ENCODE assay signal across 1 cellular context in the genomic region with DNA sequence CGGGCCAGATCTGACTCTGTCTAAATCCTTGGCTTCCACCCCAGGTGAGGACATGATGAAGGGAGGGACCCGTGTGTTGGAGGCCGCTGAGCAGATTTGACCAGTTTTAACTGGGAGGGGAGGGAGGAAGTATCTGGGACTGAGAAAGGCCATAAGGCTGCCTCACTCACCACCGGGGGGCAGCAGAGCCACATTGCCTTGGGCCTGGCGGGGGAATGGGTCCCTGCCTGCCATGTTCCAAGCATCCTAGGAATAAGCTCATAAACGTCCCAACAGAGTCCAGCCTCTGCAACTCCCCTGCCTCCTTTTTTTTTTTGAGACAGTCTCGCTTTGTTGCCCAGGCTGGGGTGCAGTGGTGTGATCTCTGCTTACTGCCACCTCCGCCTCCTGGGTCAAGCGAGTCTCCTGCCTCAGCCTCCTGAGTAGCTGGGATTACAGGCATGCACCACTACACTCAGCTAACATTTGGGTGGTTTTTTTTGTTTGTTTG.
TF ChIP-seq lines count a peak whose summit lies in the region.

No MANE protein-coding gene starts in this region.

TF ChIP-seq in HepG2, 621 proteins besides CTCF, POLR2A, EP300 and RAD21 (continued from another document and continues in another):
- TF ChIP-seq ZNF331 (CRISPR knock-in tag; IDR thresholded peaks at IDR 0.05) (no peak), THYN1 (CRISPR knock-in tag; IDR thresholded peaks at IDR 0.05; ENCODE audit: borderline replicate concordance, low read depth) (no peak), ZNF274 (CRISPR knock-in tag; IDR thresholded peaks at IDR 0.05) (0 out of 2 replicates have a peak, but pooled peaks have one; percentile 20), ZNF672 (CRISPR knock-in tag; IDR thresholded peaks at IDR 0.05) (no peak), CC2D1A (CRISPR knock-in tag; IDR thresholded peaks at IDR 0.05) (no peak), ZNF780A (CRISPR knock-in tag; IDR thresholded peaks at IDR 0.05) (no peak), ETV5 (CRISPR knock-in tag; IDR thresholded peaks at IDR 0.05; ENCODE audit: borderline replicate concordance) (peak; percentile 42; the same call in 1 of the 2 replicates), RXRB (CRISPR knock-in tag; IDR thresholded peaks at IDR 0.05; ENCODE audit: borderline replicate concordance) (no peak), KDM2A (CRISPR knock-in tag; IDR thresholded peaks at IDR 0.05; ENCODE audit: borderline replicate concordance, low read depth) (peak; percentile 66; the same call in 1 of the 2 replicates), ELF1 (CRISPR knock-in tag; IDR thresholded peaks at IDR 0.05) (peak; percentile 36; the same call in 1 of the 2 replicates), ZNF44 (CRISPR knock-in tag; IDR thresholded peaks at IDR 0.05) (no peak), STAG1 (CRISPR knock-in tag; IDR thresholded peaks at IDR 0.05) (peak; percentile 94), ZNF451 (CRISPR knock-in tag; IDR thresholded peaks at IDR 0.05) (no peak), JARID2 (CRISPR knock-in tag; IDR thresholded peaks at IDR 0.05; ENCODE audit: insufficient replicate concordance) (no peak), ZNF788 (CRISPR knock-in tag; IDR thresholded peaks at IDR 0.05; ENCODE audit: borderline replicate concordance) (0 out of 2 replicates have a peak, but pooled peaks have one; percentile 16), TP53 (CRISPR knock-in tag; conservative IDR thresholded peaks at IDR 0.05) (no peak), REXO4 (CRISPR knock-in tag; IDR thresholded peaks at IDR 0.05; ENCODE audit: borderline replicate concordance) (no peak), SP5 (CRISPR knock-in tag; IDR thresholded peaks at IDR 0.05; ENCODE audit: borderline replicate concordance, low read depth) (0 out of 2 replicates have a peak, but pooled peaks have one; percentile 23), KLF12 (CRISPR knock-in tag; IDR thresholded peaks at IDR 0.05; ENCODE audit: borderline replicate concordance) (no peak), MTF2 (CRISPR knock-in tag; IDR thresholded peaks at IDR 0.05; ENCODE audit: borderline replicate concordance) (no peak)
- TF ChIP-seq, protein P1, sequence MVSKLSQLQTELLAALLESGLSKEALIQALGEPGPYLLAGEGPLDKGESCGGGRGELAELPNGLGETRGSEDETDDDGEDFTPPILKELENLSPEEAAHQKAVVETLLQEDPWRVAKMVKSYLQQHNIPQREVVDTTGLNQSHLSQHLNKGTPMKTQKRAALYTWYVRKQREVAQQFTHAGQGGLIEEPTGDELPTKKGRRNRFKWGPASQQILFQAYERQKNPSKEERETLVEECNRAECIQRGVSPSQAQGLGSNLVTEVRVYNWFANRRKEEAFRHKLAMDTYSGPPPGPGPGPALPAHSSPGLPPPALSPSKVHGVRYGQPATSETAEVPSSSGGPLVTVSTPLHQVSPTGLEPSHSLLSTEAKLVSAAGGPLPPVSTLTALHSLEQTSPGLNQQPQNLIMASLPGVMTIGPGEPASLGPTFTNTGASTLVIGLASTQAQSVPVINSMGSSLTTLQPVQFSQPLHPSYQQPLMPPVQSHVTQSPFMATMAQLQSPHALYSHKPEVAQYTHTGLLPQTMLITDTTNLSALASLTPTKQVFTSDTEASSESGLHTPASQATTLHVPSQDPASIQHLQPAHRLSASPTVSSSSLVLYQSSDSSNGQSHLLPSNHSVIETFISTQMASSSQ (IDR thresholded peaks at IDR 0.05; ENCODE audit: low read depth) = no peak
- TF ChIP-seq, protein P1 (CRISPR knock-in tag; IDR thresholded peaks at IDR 0.05; ENCODE audit: borderline replicate concordance) = no peak
- TF ChIP-seq, protein P2, sequence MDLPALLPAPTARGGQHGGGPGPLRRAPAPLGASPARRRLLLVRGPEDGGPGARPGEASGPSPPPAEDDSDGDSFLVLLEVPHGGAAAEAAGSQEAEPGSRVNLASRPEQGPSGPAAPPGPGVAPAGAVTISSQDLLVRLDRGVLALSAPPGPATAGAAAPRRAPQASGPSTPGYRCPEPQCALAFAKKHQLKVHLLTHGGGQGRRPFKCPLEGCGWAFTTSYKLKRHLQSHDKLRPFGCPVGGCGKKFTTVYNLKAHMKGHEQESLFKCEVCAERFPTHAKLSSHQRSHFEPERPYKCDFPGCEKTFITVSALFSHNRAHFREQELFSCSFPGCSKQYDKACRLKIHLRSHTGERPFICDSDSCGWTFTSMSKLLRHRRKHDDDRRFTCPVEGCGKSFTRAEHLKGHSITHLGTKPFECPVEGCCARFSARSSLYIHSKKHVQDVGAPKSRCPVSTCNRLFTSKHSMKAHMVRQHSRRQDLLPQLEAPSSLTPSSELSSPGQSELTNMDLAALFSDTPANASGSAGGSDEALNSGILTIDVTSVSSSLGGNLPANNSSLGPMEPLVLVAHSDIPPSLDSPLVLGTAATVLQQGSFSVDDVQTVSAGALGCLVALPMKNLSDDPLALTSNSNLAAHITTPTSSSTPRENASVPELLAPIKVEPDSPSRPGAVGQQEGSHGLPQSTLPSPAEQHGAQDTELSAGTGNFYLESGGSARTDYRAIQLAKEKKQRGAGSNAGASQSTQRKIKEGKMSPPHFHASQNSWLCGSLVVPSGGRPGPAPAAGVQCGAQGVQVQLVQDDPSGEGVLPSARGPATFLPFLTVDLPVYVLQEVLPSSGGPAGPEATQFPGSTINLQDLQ (CRISPR knock-in tag; IDR thresholded peaks at IDR 0.05) = no peak
- TF ChIP-seq, protein P3, sequence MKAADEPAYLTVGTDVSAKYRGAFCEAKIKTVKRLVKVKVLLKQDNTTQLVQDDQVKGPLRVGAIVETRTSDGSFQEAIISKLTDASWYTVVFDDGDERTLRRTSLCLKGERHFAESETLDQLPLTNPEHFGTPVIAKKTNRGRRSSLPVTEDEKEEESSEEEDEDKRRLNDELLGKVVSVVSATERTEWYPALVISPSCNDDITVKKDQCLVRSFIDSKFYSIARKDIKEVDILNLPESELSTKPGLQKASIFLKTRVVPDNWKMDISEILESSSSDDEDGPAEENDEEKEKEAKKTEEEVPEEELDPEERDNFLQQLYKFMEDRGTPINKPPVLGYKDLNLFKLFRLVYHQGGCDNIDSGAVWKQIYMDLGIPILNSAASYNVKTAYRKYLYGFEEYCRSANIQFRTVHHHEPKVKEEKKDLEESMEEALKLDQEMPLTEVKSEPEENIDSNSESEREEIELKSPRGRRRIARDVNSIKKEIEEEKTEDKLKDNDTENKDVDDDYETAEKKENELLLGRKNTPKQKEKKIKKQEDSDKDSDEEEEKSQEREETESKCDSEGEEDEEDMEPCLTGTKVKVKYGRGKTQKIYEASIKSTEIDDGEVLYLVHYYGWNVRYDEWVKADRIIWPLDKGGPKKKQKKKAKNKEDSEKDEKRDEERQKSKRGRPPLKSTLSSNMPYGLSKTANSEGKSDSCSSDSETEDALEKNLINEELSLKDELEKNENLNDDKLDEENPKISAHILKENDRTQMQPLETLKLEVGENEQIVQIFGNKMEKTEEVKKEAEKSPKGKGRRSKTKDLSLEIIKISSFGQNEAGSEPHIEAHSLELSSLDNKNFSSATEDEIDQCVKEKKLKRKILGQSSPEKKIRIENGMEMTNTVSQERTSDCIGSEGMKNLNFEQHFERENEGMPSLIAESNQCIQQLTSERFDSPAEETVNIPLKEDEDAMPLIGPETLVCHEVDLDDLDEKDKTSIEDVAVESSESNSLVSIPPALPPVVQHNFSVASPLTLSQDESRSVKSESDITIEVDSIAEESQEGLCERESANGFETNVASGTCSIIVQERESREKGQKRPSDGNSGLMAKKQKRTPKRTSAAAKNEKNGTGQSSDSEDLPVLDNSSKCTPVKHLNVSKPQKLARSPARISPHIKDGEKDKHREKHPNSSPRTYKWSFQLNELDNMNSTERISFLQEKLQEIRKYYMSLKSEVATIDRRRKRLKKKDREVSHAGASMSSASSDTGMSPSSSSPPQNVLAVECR (CRISPR knock-in tag; IDR thresholded peaks at IDR 0.05; ENCODE audit: borderline replicate concordance) = peak; percentile 62; the same call in 1 of the 2 replicates
- TF ChIP-seq, protein P4, sequence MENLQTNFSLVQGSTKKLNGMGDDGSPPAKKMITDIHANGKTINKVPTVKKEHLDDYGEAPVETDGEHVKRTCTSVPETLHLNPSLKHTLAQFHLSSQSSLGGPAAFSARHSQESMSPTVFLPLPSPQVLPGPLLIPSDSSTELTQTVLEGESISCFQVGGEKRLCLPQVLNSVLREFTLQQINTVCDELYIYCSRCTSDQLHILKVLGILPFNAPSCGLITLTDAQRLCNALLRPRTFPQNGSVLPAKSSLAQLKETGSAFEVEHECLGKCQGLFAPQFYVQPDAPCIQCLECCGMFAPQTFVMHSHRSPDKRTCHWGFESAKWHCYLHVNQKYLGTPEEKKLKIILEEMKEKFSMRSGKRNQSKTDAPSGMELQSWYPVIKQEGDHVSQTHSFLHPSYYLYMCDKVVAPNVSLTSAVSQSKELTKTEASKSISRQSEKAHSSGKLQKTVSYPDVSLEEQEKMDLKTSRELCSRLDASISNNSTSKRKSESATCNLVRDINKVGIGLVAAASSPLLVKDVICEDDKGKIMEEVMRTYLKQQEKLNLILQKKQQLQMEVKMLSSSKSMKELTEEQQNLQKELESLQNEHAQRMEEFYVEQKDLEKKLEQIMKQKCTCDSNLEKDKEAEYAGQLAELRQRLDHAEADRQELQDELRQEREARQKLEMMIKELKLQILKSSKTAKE (CRISPR knock-in tag; IDR thresholded peaks at IDR 0.05; ENCODE audit: borderline replicate concordance) = no peak
- TF ChIP-seq, protein P5, sequence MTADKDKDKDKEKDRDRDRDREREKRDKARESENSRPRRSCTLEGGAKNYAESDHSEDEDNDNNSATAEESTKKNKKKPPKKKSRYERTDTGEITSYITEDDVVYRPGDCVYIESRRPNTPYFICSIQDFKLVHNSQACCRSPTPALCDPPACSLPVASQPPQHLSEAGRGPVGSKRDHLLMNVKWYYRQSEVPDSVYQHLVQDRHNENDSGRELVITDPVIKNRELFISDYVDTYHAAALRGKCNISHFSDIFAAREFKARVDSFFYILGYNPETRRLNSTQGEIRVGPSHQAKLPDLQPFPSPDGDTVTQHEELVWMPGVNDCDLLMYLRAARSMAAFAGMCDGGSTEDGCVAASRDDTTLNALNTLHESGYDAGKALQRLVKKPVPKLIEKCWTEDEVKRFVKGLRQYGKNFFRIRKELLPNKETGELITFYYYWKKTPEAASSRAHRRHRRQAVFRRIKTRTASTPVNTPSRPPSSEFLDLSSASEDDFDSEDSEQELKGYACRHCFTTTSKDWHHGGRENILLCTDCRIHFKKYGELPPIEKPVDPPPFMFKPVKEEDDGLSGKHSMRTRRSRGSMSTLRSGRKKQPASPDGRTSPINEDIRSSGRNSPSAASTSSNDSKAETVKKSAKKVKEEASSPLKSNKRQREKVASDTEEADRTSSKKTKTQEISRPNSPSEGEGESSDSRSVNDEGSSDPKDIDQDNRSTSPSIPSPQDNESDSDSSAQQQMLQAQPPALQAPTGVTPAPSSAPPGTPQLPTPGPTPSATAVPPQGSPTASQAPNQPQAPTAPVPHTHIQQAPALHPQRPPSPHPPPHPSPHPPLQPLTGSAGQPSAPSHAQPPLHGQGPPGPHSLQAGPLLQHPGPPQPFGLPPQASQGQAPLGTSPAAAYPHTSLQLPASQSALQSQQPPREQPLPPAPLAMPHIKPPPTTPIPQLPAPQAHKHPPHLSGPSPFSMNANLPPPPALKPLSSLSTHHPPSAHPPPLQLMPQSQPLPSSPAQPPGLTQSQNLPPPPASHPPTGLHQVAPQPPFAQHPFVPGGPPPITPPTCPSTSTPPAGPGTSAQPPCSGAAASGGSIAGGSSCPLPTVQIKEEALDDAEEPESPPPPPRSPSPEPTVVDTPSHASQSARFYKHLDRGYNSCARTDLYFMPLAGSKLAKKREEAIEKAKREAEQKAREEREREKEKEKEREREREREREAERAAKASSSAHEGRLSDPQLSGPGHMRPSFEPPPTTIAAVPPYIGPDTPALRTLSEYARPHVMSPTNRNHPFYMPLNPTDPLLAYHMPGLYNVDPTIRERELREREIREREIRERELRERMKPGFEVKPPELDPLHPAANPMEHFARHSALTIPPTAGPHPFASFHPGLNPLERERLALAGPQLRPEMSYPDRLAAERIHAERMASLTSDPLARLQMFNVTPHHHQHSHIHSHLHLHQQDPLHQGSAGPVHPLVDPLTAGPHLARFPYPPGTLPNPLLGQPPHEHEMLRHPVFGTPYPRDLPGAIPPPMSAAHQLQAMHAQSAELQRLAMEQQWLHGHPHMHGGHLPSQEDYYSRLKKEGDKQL (CRISPR knock-in tag; IDR thresholded peaks at IDR 0.05; ENCODE audit: low read depth) = no peak
- TF ChIP-seq, protein P6, sequence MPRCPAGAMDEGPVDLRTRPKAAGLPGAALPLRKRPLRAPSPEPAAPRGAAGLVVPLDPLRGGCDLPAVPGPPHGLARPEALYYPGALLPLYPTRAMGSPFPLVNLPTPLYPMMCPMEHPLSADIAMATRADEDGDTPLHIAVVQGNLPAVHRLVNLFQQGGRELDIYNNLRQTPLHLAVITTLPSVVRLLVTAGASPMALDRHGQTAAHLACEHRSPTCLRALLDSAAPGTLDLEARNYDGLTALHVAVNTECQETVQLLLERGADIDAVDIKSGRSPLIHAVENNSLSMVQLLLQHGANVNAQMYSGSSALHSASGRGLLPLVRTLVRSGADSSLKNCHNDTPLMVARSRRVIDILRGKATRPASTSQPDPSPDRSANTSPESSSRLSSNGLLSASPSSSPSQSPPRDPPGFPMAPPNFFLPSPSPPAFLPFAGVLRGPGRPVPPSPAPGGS (CRISPR knock-in tag; IDR thresholded peaks at IDR 0.05) = no peak
- TF ChIP-seq, protein P7, sequence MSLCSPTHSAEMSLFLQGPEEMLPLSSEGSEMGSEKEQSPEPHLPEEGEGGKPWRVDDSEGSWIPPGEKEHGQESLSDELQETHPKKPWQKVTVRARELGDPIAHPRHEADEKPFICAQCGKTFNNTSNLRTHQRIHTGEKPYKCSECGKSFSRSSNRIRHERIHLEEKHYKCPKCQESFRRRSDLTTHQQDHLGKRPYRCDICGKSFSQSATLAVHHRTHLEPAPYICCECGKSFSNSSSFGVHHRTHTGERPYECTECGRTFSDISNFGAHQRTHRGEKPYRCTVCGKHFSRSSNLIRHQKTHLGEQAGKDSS (CRISPR knock-in tag; IDR thresholded peaks at IDR 0.05; ENCODE audit: borderline replicate concordance, low read depth) = no peak
- TF ChIP-seq, protein P8, sequence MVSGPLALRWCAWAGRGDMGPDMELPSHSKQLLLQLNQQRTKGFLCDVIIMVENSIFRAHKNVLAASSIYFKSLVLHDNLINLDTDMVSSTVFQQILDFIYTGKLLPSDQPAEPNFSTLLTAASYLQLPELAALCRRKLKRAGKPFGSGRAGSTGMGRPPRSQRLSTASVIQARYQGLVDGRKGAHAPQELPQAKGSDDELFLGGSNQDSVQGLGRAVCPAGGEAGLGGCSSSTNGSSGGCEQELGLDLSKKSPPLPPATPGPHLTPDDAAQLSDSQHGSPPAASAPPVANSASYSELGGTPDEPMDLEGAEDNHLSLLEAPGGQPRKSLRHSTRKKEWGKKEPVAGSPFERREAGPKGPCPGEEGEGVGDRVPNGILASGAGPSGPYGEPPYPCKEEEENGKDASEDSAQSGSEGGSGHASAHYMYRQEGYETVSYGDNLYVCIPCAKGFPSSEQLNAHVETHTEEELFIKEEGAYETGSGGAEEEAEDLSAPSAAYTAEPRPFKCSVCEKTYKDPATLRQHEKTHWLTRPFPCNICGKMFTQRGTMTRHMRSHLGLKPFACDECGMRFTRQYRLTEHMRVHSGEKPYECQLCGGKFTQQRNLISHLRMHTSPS (CRISPR knock-in tag; IDR thresholded peaks at IDR 0.05; ENCODE audit: low read depth) = no peak
